15 cellular contexts compared by ENCODE assay signal in the genomic region with DNA sequence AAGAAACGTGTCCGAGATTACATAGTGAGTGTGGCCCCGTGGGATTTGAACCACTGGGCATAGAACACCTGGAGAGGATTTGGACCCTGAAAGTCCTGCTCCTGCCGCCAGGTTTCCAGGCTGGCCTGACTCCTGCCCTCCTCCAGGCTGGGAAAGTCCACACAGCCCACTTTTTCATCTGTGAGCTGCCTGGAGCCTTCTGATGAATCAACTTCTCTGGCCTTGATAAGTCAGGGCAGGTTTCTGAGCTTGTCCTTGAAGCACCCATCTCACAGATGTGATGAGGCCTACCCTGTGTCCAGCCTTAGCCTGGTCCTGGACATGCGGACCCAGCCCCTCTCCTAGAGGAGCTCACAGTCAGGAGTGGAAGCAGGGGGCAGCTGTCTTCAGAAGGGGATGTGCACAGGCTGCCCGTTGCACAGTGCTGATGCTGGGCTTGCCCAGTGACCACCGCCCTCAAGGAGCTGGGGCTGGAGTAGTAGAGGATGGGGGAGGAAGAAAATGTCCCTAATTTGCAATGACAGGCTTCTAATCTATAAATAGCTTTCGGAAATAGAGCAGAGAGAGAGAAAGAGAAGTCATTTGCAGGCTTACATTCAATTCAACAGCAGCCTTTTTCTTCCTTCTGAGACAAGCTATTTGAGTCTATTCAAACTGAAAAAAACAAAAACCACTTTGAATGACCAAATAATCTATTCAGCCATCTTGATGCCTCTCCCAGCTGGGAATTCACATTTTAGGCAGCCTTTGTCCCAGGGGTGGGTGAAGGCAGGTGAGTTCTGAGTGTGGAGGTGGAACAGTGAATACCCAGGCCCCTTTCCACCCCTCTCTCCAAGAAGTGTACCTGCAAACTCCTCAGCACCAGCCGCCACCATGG.
DNase-seq lines count a peak whose midpoint lies in the region; ATAC-seq, FAIRE-seq and TF ChIP-seq lines count a peak whose summit lies in the region.
"Had no signal": no experiment of that assay in that cellular context is flagged by ENCODE, and none has a peak within 500 bp of the region (broad histone marks: within the 10 kb centered on the region; RNA-seq: fewer than 3 reads in every experiment).

No MANE protein-coding gene starts in this region.

- TF ChIP-seq CTCF in GM13976 (IDR thresholded peaks at IDR 0.05; ENCODE audit: borderline replicate concordance, control extremely low read depth, extremely low read depth, insufficient read depth, missing control alignments) (no peak), GM12878 (IDR thresholded peaks at IDR 0.05 in 2 of 3, conservative IDR thresholded peaks at IDR 0.05 in 1 of 3; ENCODE audit: control insufficient read depth in 2 of 3, extremely low read depth in 1 of 3, insufficient read depth in 1 of 3, low read depth in 3 of 3, low read length in 3 of 3) (no peak)

- TF ChIP-seq EP300 in GM12878 (IDR thresholded peaks at IDR 0.05; ENCODE audit: borderline replicate concordance in 1 of 2, control insufficient read depth in 1 of 2, low read depth in 2 of 2, low read length in 2 of 2), result peak in 1 of 2 experiments; percentile 24; a peak in 1 of 4 replicates

- POLR2A ChIA-PET in GM12878 (lab: Charles Lee), result interaction anchor here (0.6 to 1.7 kb wide), 9 partner anchors 9 to 97 kb away, joined by 3 to 10 read pairs (median 4); partner anchors contain the start of gene NETO2

- H3K9me3 ChIP-seq in GM12878 (replicated peaks; ENCODE audit: control insufficient read depth, insufficient read depth, low read length), result no peaks in the 10 kb centered on the region
- no peaks in the 10 kb centered on the region for H3K9me3 ChIP-seq in small intestine (ENCODE audit: control insufficient read depth, low read depth)
- H3K9me3 ChIP-seq: colonic mucosa, prostate gland, upper lobe of left lung had no signal

- TF ChIP-seq RAD21 in GM12878 (IDR thresholded peaks at IDR 0.05; ENCODE audit: insufficient read depth, low read depth, low read length), result 0 out of 2 replicates have a peak, but pooled peaks have one; percentile 2

- H3K4me1 ChIP-seq in GM12878 (ENCODE audit: control insufficient read depth, insufficient read depth, low read length), result peaks cover 22% of the 10 kb centered on the region
- H3K4me1 ChIP-seq in small intestine (ENCODE audit: control insufficient read depth in 2 of 2, insufficient read depth in 1 of 2, low read depth in 1 of 2, low read length in 1 of 2), result no peaks in the 10 kb centered on the region
- H3K4me1 ChIP-seq: colonic mucosa, prostate gland, upper lobe of left lung had no signal

- BruUV-seq in GM12878 (replicated peaks; lab: Mats Ljungman, UMichigan), result no TSS peak

- H3K4me2 ChIP-seq in GM12878 (ENCODE audit: control insufficient read depth, insufficient read depth), result peak overlapping the region; percentile 52

- H2AFZ ChIP-seq in GM12878 (ENCODE audit: control insufficient read depth, low read depth, low read length), result peak overlapping the region; percentile 56

- CTCF ChIA-PET in GM12878 (lab: Yijun Ruan, JAX), result interaction anchor here (0.7 to 3.5 kb wide), 21 partner anchors 9 to 1118 kb away, joined by 3 to 39 read pairs (median 4); partner anchors contain the start of gene NETO2

- peak; percentile 56 for ATAC-seq in GM21360 (IDR thresholded peaks at IDR 0.05; ENCODE audit: unreplicated experiment)
- ATAC-seq in HG03045 (IDR thresholded peaks at IDR 0.05; ENCODE audit: unreplicated experiment), result peak; percentile 49
- peak; percentile 79 for ATAC-seq in GM12878
- no peak for ATAC-seq in GM19324 (IDR thresholded peaks at IDR 0.05; ENCODE audit: low FRiP score, unreplicated experiment)
- ATAC-seq in GM21619 (IDR thresholded peaks at IDR 0.05; ENCODE audit: unreplicated experiment), result no peak
- ATAC-seq: activated T-cell treated with anti-CD3 and anti-CD28 coated beads, Interleukin-2, amount 50 U/mL, for 72 hours; esophagus mucosa had no signal

- peak overlapping the region; percentile 37; the same call in 1 of the 2 replicates for H3K4me3 ChIP-seq in GM12878
- H3K4me3 ChIP-seq in small intestine (ENCODE audit: low read depth in 1 of 2, low read length in 2 of 2), result no peak overlapping the region
- H3K4me3 ChIP-seq: colonic mucosa, prostate gland, upper lobe of left lung had no signal

- TF ChIP-seq POLR2A in GM12878 (IDR thresholded peaks at IDR 0.05; ENCODE audit: low read depth, low read length), result no peak

- RAD21 ChIA-PET in GM12878 (lab: Charles Lee; ENCODE audit: unreplicated experiment), result interaction anchor here (0.7 to 2.7 kb wide), 21 partner anchors 9 to 1118 kb away, joined by 3 to 52 read pairs (median 5); partner anchors contain the start of genes DNAJA2 and NETO2

- H3K36me3 ChIP-seq in GM12878 (ENCODE audit: control insufficient read depth in 2 of 2, insufficient read depth in 2 of 2, low read length in 1 of 2) (no peaks in the 10 kb centered on the region), small intestine (ENCODE audit: control insufficient read depth in 2 of 2, insufficient read depth in 2 of 2, low read length in 2 of 2) (no peaks in the 10 kb centered on the region)
- H3K36me3 ChIP-seq: colonic mucosa, prostate gland, upper lobe of left lung had no signal

- FAIRE-seq in GM12878 (lab: Jason Lieb, UNC) (peak; percentile 71), small intestine (lab: Jason Lieb, UNC) (no peak)

- H4K20me1 ChIP-seq in GM12878 (ENCODE audit: control insufficient read depth, insufficient read depth), result no peaks in the 10 kb centered on the region

- peak overlapping the region; percentile 48 for H3K9ac ChIP-seq in GM12878 (ENCODE audit: control insufficient read depth, insufficient read depth, low read length)

- SMC1A ChIA-PET in GM12878 (lab: Charles Lee; ENCODE audit: uncharacterized antibody, unreplicated experiment), result interaction anchor here (0.6 to 4.3 kb wide), 21 partner anchors 9 to 1009 kb away, joined by 3 to 42 read pairs (median 4); no protein-coding TSS in a partner anchor

- 38% methylated on average over 9 of the region's 9 CpGs for WGBS in GM12878 (ENCODE audit: insufficient coverage, insufficient replicate concordance, low lambda C conversion rate, missing lambda C conversion rate)
- WGBS in small intestine, 3 donors, result 83 to 88% (median 88%) methylated on average over 9 of the region's 9 CpGs

- DNase-seq in GM13976 (ENCODE audit: low spot score), result peak; percentile 76
- peak; percentile 51 for DNase-seq in GM12878 (ENCODE audit: low read depth, low spot score)
- no peak for DNase-seq in small intestine
- no peak for DNase-seq in activated T-cell treated with anti-CD3 and anti-CD28 coated beads, Interleukin-2, amount 50 U/mL, for 48 hours
- DNase-seq: activated T-cell treated with anti-CD3 and anti-CD28 coated beads, Interleukin-2, amount 50 U/mL, for 72 hours; colonic mucosa; NCI-H1092; NCI-H2227 treated with DMSO at 0.1 percent for 48 hours; upper lobe of left lung had no signal

- H3K27me3 ChIP-seq in GM12878 (replicated peaks in 1 of 2; ENCODE audit: control insufficient read depth in 2 of 2, insufficient read depth in 2 of 2, low read length in 1 of 2) (no peaks in the 10 kb centered on the region), small intestine (ENCODE audit: control insufficient read depth in 2 of 2, insufficient read depth in 2 of 2, low read length in 2 of 2) (no peaks in the 10 kb centered on the region)
- H3K27me3 ChIP-seq: colonic mucosa, upper lobe of left lung had no signal

- intact Hi-C loops in GM12878 (cut with micrococcal nuclease; ENCODE audit: unreplicated experiment), result loop anchor here (2.0 kb wide), 1 partner anchor 26 kb away; no protein-coding TSS in a partner anchor

- H3K79me2 ChIP-seq in GM12878 (ENCODE audit: control insufficient read depth, insufficient read depth, low read length), result no peaks in the 10 kb centered on the region

- in situ Hi-C loops in GM13976 (cut with MboI; ENCODE audit: low sequenced_read_pairs, unreplicated experiment) (no loop called here), GM12878 (cut with MboI) (no loop called here)

- H3K27ac ChIP-seq in GM12878 (ENCODE audit: control insufficient read depth, insufficient read depth) (peak overlapping the region; percentile 71), small intestine (ENCODE audit: low read depth in 1 of 2, low read length in 1 of 2) (no peak overlapping the region)
- H3K27ac ChIP-seq: colonic mucosa, prostate gland, upper lobe of left lung had no signal

TF ChIP-seq in GM12878, 131 proteins besides CTCF, POLR2A, EP300 and RAD21 (continues in another document):
- TF ChIP-seq IRF5 (IDR thresholded peaks at IDR 0.05; ENCODE audit: borderline replicate concordance), result no peak
- TF ChIP-seq, protein P1, sequence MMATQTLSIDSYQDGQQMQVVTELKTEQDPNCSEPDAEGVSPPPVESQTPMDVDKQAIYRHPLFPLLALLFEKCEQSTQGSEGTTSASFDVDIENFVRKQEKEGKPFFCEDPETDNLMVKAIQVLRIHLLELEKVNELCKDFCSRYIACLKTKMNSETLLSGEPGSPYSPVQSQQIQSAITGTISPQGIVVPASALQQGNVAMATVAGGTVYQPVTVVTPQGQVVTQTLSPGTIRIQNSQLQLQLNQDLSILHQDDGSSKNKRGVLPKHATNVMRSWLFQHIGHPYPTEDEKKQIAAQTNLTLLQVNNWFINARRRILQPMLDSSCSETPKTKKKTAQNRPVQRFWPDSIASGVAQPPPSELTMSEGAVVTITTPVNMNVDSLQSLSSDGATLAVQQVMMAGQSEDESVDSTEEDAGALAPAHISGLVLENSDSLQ (IDR thresholded peaks at IDR 0.05), result no peak; the same call in 1 of the 2 replicates
- no peak for TF ChIP-seq NRF1 (conservative IDR thresholded peaks at IDR 0.05; ENCODE audit: low read depth, low read length)
- no peak for TF ChIP-seq STAT1 (conservative IDR thresholded peaks at IDR 0.05)

Comparison
In these comparisons a context has a peak if more than half of its experiments do, and no peak if none do; other contexts are left out.
1. DNase-seq: peak in GM13976 (single experiment) and GM12878 (single experiment); none in small intestine (single experiment) and activated T-cell treated with anti-CD3 and anti-CD28 coated beads, Interleukin-2, amount 50 U/mL, for 48 hours (0 of 2).
2. ATAC-seq: peak in GM21360 (single experiment), HG03045 (single experiment) and GM12878 (single experiment); none in GM19324 (single experiment) and GM21619 (single experiment).